In genomic region chr7:28747404-28747803, GRCh38 we compare ENCODE assay signal across 16 cellular contexts.
DNase-seq lines count a peak whose midpoint lies in the region; ATAC-seq and TF ChIP-seq lines count a peak whose summit lies in the region.
"Had no signal": no experiment of that assay in that cellular context is flagged by ENCODE, and none has a peak within 500 bp of the region (broad histone marks: within the 10 kb centered on the region; RNA-seq: fewer than 3 reads in every experiment).

No MANE protein-coding gene starts in this region.

- H2BK120ac ChIP-seq in IMR-90 (ENCODE audit: low read depth, low read length), result no peak overlapping the region

- no peaks in the 10 kb centered on the region for H3K79me2 ChIP-seq in neural progenitor cell (ENCODE audit: low read depth)

- H3K4me1 ChIP-seq in IMR-90 (ENCODE audit: control insufficient read depth, insufficient read depth, low read length), result peaks cover 1% of the 10 kb centered on the region
- H3K4me1 ChIP-seq in foreskin keratinocyte, result peaks cover 8% of the 10 kb centered on the region
- peaks cover 48% of the 10 kb centered on the region for H3K4me1 ChIP-seq in neural progenitor cell

- H3F3A ChIP-seq in neural progenitor cell (ENCODE audit: low read depth), result peaks cover 19% of the 10 kb centered on the region

- H3K27me3 ChIP-seq in IMR-90 (ENCODE audit: control insufficient read depth, insufficient read depth, low read length), result no peaks in the 10 kb centered on the region
- no peaks in the 10 kb centered on the region for H3K27me3 ChIP-seq in foreskin keratinocyte
- H3K27me3 ChIP-seq in neural progenitor cell, result no peaks in the 10 kb centered on the region
- H3K27me3 ChIP-seq in MG63, result no peaks in the 10 kb centered on the region

- H3K36me3 Mint-ChIP-seq in brain, result peaks cover 16% of the 10 kb centered on the region
- H3K36me3 Mint-ChIP-seq in neural progenitor cell, result no peaks in the 10 kb centered on the region
- H3K36me3 Mint-ChIP-seq: CD4-positive, alpha-beta memory T cell; IgD-negative memory B cell had no signal

- H3K9me3 Mint-ChIP-seq in brain (peaks cover 0 to 6% (median 0%) of the 10 kb centered on the region in 5 experiments), neural progenitor cell (peaks cover 2% of the 10 kb centered on the region)
- H3K9me3 Mint-ChIP-seq: CD4-positive, alpha-beta memory T cell; H9; IgD-negative memory B cell had no signal

- no peak overlapping the region for H2AK9ac ChIP-seq in IMR-90 (replicated peaks; ENCODE audit: low read depth, low read length, poor library complexity)

- H2AFZ ChIP-seq in IMR-90 (replicated peaks; ENCODE audit: low read length, poor library complexity), result no peak overlapping the region
- peak overlapping the region; percentile 46 for H2AFZ ChIP-seq in neural progenitor cell (replicated peaks)

- H3K9me3 ChIP-seq in IMR-90 (ENCODE audit: control insufficient read depth, insufficient read depth, low read length) (no peaks in the 10 kb centered on the region), neural progenitor cell (ENCODE audit: low read depth) (no peaks in the 10 kb centered on the region), MG63 (no peaks in the 10 kb centered on the region)

- H3K4me2 ChIP-seq in IMR-90 (ENCODE audit: low read depth, low read length) (no peak overlapping the region), neural progenitor cell (peak overlapping the region; percentile 51)

- no peak for DNase-seq in IMR-90
- DNase-seq in foreskin keratinocyte, result peak in 1 of 2 donors; percentile 46
- no peak for DNase-seq in neural progenitor cell (ENCODE audit: low spot score)
- no peak for DNase-seq in MG63
- no peak for DNase-seq in AML-193 (lab: John Stamatoyannopoulos, UW)
- no peak for DNase-seq in DMS79 (lab: John Stamatoyannopoulos, UW)
- DNase-seq: ACHN; CD4-positive, alpha-beta memory T cell; H9; MV-4-11; NCI-H2029 treated with DMSO at 0.1 percent for 48 hours; PC-3 had no signal

- 50% methylated on average over 2 of the region's 5 CpGs; no CpG with 5 or more reads in 1 of the 2 experiments for WGBS in IMR-90 (ENCODE audit: extremely low coverage in 2 of 2, insufficient read length in 1 of 2), 2 experiments

- no peak overlapping the region for H2BK5ac ChIP-seq in IMR-90 (ENCODE audit: low read depth, low read length, poor library complexity, severe bottlenecking)

- H4K8ac ChIP-seq in IMR-90 (ENCODE audit: low read depth in 2 of 2, low read length in 2 of 2), result no peak overlapping the region

- no peak overlapping the region for H4K91ac ChIP-seq in IMR-90 (ENCODE audit: insufficient read depth, low read depth, low read length)

- TF ChIP-seq RAD21 in IMR-90 (IDR thresholded peaks at IDR 0.05; ENCODE audit: low read length), result no peak

- peak overlapping the region in 3 of 5 experiments; percentile 41 to 50 (median 45) for H3K4me3 Mint-ChIP-seq in brain
- no peak overlapping the region for H3K4me3 Mint-ChIP-seq in neural progenitor cell
- H3K4me3 Mint-ChIP-seq: B cell; CD4-positive, alpha-beta memory T cell; H9; IgD-negative memory B cell had no signal

- POLR2A ChIA-PET in IMR-90 (lab: Charles Lee; ENCODE audit: unreplicated experiment), result no interaction called here

- CTCF ChIA-PET in IMR-90 (lab: Yijun Ruan, JAX), result no interaction called here

- H3K56ac ChIP-seq in IMR-90 (ENCODE audit: extremely low read depth, insufficient read depth, low read length), result no peak overlapping the region

- H3K9ac ChIP-seq in IMR-90 (ENCODE audit: low read depth, low read length) (no peak overlapping the region), neural progenitor cell (no peak overlapping the region)

- intact Hi-C loops in IMR-90 (cut with micrococcal nuclease), result no loop called here

- peaks cover 8% of the 10 kb centered on the region for H3K27me3 Mint-ChIP-seq in brain
- H3K27me3 Mint-ChIP-seq in neural progenitor cell (ENCODE audit: insufficient read depth, low read depth), result no peaks in the 10 kb centered on the region
- H3K27me3 Mint-ChIP-seq: B cell had no signal

- 0 out of 2 replicates have a peak, but pooled peaks cover 3% of the 10 kb centered on the region for H4K20me1 ChIP-seq in IMR-90 (ENCODE audit: insufficient read depth, low read length)
- no peaks in the 10 kb centered on the region for H4K20me1 ChIP-seq in neural progenitor cell (ENCODE audit: low read depth)

- no peak overlapping the region for H3K18ac ChIP-seq in IMR-90 (ENCODE audit: low read depth, low read length)

- H3K4me1 Mint-ChIP-seq in brain (peaks cover 67% of the 10 kb centered on the region), neural progenitor cell (peaks cover 36% of the 10 kb centered on the region)
- H3K4me1 Mint-ChIP-seq: CD4-positive, alpha-beta memory T cell had no signal

- dilution Hi-C loops in IMR-90 (cut with HindIII; ENCODE audit: low sequenced_read_pairs, unreplicated experiment), result no loop called here

- H3K36me3 ChIP-seq in IMR-90 (ENCODE audit: control insufficient read depth, insufficient read depth, low read length) (no peaks in the 10 kb centered on the region), neural progenitor cell (no peaks in the 10 kb centered on the region), MG63 (peaks cover 7% of the 10 kb centered on the region; the same call in 1 of the 2 replicates)

- ATAC-seq in IMR-90 (ENCODE audit: low read depth) (no peak), foreskin keratinocyte (peak; percentile 36), GM18909 (IDR thresholded peaks at IDR 0.05; ENCODE audit: poor library complexity, unreplicated experiment) (no peak)
- ATAC-seq: PC-3 had no signal

- no peak overlapping the region for H3K4ac ChIP-seq in IMR-90 (ENCODE audit: low read depth, low read length)

- no peak overlapping the region for H3K23ac ChIP-seq in IMR-90 (ENCODE audit: low read depth, low read length)

- no peak overlapping the region for H3K14ac ChIP-seq in IMR-90 (replicated peaks; ENCODE audit: low read depth, low read length)

- TF ChIP-seq POLR2A in IMR-90 (IDR thresholded peaks at IDR 0.05; ENCODE audit: low read depth, low read length), result no peak

- H2BK15ac ChIP-seq in IMR-90 (ENCODE audit: low read depth, low read length), result no peak overlapping the region

- H3K27ac ChIP-seq in IMR-90 (ENCODE audit: insufficient read depth, low read length) (no peak overlapping the region), foreskin keratinocyte (no peak overlapping the region), neural progenitor cell (no peak overlapping the region)

- H2BK20ac ChIP-seq in IMR-90 (ENCODE audit: low read depth, low read length), result no peak overlapping the region

- H4K5ac ChIP-seq in IMR-90 (ENCODE audit: low read depth, low read length), result 0 out of 2 replicates have a peak overlapping the region, but pooled peaks have one; percentile 7

- no TSS peak for BruUV-seq in IMR-90 (replicated peaks; lab: Mats Ljungman, UMichigan)

- H3K9me1 ChIP-seq in IMR-90 (ENCODE audit: insufficient read depth, low read length), result no peaks in the 10 kb centered on the region

- no peak overlapping the region; the same call in 1 of the 2 replicates for H2AK5ac ChIP-seq in IMR-90 (ENCODE audit: low read depth, low read length)

- no peak for TF ChIP-seq CTCF in IMR-90 (conservative IDR thresholded peaks at IDR 0.05; ENCODE audit: low read depth, low read length)
- TF ChIP-seq CTCF in brain (conservative IDR thresholded peaks at IDR 0.05), result no peak
- TF ChIP-seq CTCF in foreskin keratinocyte (conservative IDR thresholded peaks at IDR 0.05), result no peak
- TF ChIP-seq CTCF in neural progenitor cell (IDR thresholded peaks at IDR 0.05), result no peak

- in situ Hi-C loops in IMR-90 (cut with MboI; ENCODE audit: low sequenced_read_pairs), result no loop called here

- H3K4me3 ChIP-seq in IMR-90 (ENCODE audit: insufficient read depth, low read depth, low read length) (no peak overlapping the region), neural progenitor cell (no peak overlapping the region), MG63 (no peak overlapping the region)

- no peaks in the 10 kb centered on the region for H3K79me1 ChIP-seq in IMR-90 (ENCODE audit: low read depth in 1 of 2, low read length in 2 of 2)

- peak overlapping the region; percentile 30 to 89 (median 73) for H3K27ac Mint-ChIP-seq in brain
- H3K27ac Mint-ChIP-seq in neural progenitor cell, result no peak overlapping the region
- H3K27ac Mint-ChIP-seq: B cell; CD4-positive, alpha-beta memory T cell; H9; IgD-negative memory B cell had no signal

TF ChIP-seq in IMR-90, 13 proteins besides CTCF, POLR2A, EP300 and RAD21:
- TF ChIP-seq FOS (IDR thresholded peaks at IDR 0.05; ENCODE audit: low read depth, low read length) (no peak), CHD1 (IDR thresholded peaks at IDR 0.05; ENCODE audit: low read depth, low read length) (no peak), BHLHE40 (IDR thresholded peaks at IDR 0.05; ENCODE audit: low read depth, low read length) (no peak), MAFK (IDR thresholded peaks at IDR 0.05; ENCODE audit: low read depth, low read length) (no peak), ELK1 (IDR thresholded peaks at IDR 0.05; ENCODE audit: borderline replicate concordance, low read depth, low read length) (no peak), RCOR1 (IDR thresholded peaks at IDR 0.05; ENCODE audit: insufficient replicate concordance, low read length) (no peak), RFX5 (IDR thresholded peaks at IDR 0.05; ENCODE audit: low read depth, low read length) (no peak), MXI1 (IDR thresholded peaks at IDR 0.05; ENCODE audit: borderline replicate concordance, low read depth, low read length) (no peak), SMC3 (IDR thresholded peaks at IDR 0.05; ENCODE audit: low read depth, low read length) (no peak), MAZ (IDR thresholded peaks at IDR 0.05; ENCODE audit: borderline replicate concordance, low read depth, low read length) (no peak), USF2 (IDR thresholded peaks at IDR 0.05; ENCODE audit: low read depth, low read length) (no peak)
TF ChIP-seq in IMR-90: peak in this region for 0.
